15 cellular contexts compared by ENCODE assay signal in genomic region chr2:138213079-138213478, GRCh38.
DNase-seq lines count a peak whose midpoint lies in the region; ATAC-seq and TF ChIP-seq lines count a peak whose summit lies in the region.
"Had no signal": no experiment of that assay in that cellular context is flagged by ENCODE, and none has a peak within 500 bp of the region (broad histone marks: within the 10 kb centered on the region; RNA-seq: fewer than 3 reads in every experiment).

No MANE protein-coding gene starts in this region.

- CTCF ChIA-PET in CD8-positive, alpha-beta T cell (lab: Charles Lee): no interaction called here

- peaks cover 7% of the 10 kb centered on the region for H3K9me3 Mint-ChIP-seq in CD8-positive, alpha-beta T cell

- H3K4me3 Mint-ChIP-seq in CD8-positive, alpha-beta T cell: no peak overlapping the region
- H3K4me3 Mint-ChIP-seq: B cell; CD4-positive, alpha-beta memory T cell; T-cell had no signal

- no peak for TF ChIP-seq CTCF in CD8-positive, alpha-beta T cell (IDR thresholded peaks at IDR 0.05)

- intact Hi-C loops in CD8-positive, alpha-beta T cell (cut with DNase I, micrococcal nuclease): no loop called here

- no peaks in the 10 kb centered on the region for H3K4me1 Mint-ChIP-seq in CD8-positive, alpha-beta T cell (ENCODE audit: low read depth)
- H3K4me1 Mint-ChIP-seq: B cell; CD4-positive, alpha-beta memory T cell; T-cell had no signal

- no peaks in the 10 kb centered on the region for H3K27me3 Mint-ChIP-seq in CD8-positive, alpha-beta T cell (ENCODE audit: low read depth)
- H3K27me3 Mint-ChIP-seq: B cell, T-cell had no signal

- no peak overlapping the region for H3K27ac Mint-ChIP-seq in CD8-positive, alpha-beta T cell
- H3K27ac Mint-ChIP-seq: B cell; CD4-positive, alpha-beta memory T cell; T-cell had no signal

- H3K4me1 ChIP-seq in CD8-positive, alpha-beta T cell (ENCODE audit: insufficient read depth, low read length): no peaks in the 10 kb centered on the region

- no peaks in the 10 kb centered on the region for H3K9me3 ChIP-seq in CD8-positive, alpha-beta T cell (ENCODE audit: low read length)

- no peak overlapping the region for H3K27ac ChIP-seq in CD8-positive, alpha-beta T cell (ENCODE audit: low read depth, low read length)

- no peaks in the 10 kb centered on the region for H3K27me3 ChIP-seq in CD8-positive, alpha-beta T cell (ENCODE audit: insufficient read depth, low read length)

- ATAC-seq in GM18499 (IDR thresholded peaks at IDR 0.05; ENCODE audit: insufficient read depth, unreplicated experiment) (peak; percentile 83), GM19351 (IDR thresholded peaks at IDR 0.05; ENCODE audit: unreplicated experiment) (peak; percentile 77), HG02678 (IDR thresholded peaks at IDR 0.05; ENCODE audit: unreplicated experiment) (peak; percentile 40), HG03432 (IDR thresholded peaks at IDR 0.05; ENCODE audit: unreplicated experiment) (peak; percentile 85)
- no peak for ATAC-seq in CD8-positive, alpha-beta T cell
- ATAC-seq: T-cell had no signal

- no peaks in the 10 kb centered on the region for H3K36me3 ChIP-seq in CD8-positive, alpha-beta T cell (ENCODE audit: insufficient read depth, low read length)

- no peaks in the 10 kb centered on the region for H3K36me3 Mint-ChIP-seq in CD8-positive, alpha-beta T cell
- H3K36me3 Mint-ChIP-seq: CD4-positive, alpha-beta memory T cell; T-cell had no signal

- no peak overlapping the region for H3K4me3 ChIP-seq in CD8-positive, alpha-beta T cell (ENCODE audit: low read depth, low read length)

- POLR2A ChIA-PET in CD8-positive, alpha-beta T cell (lab: Charles Lee): no interaction called here

- DNase-seq in effector CD8-positive, alpha-beta T cell (lab: John Stamatoyannopoulos, UW): no peak
- no peak for DNase-seq in activated gamma-delta T cell (lab: John Stamatoyannopoulos, UW)
- DNase-seq in activated naive CD4-positive, alpha-beta T cell (lab: John Stamatoyannopoulos, UW): no peak
- DNase-seq in CD8-positive, alpha-beta T cell: no peak
- DNase-seq: CD4-positive, alpha-beta memory T cell; DMS79 treated with DMSO at 0.1 percent for 48 hours; NCI-H146; NCI-H345; T-cell; T1000 had no signal
